8 cellular contexts compared by ENCODE assay signal in the genomic region with DNA sequence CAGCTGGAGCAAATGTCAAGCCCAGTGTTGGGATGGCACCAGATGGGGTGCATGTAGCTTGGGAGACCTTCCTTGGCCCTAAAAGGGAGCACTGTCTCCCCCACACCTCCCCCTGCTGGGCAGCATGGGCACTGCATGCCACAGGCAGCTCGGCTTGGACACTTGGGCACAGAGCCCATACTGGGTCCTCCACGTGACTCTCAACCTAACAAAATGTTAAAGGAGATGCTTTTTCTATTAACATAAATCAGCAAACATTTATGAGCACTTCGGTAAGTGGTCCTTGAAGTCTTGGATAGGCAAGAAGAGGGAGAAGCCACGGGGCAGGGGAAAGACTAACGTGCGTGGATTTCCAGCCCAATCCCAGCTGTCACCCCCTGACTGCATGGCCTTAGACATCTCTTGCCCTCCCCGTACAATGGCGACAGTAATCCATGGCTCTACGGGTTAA. TPM values are rescaled to one million over a fixed set of nuclear protein-coding genes. Genes with fewer than 3 reads are reported as not detected.
DNase-seq lines count a peak whose midpoint lies in the region; ATAC-seq, FAIRE-seq and TF ChIP-seq lines count a peak whose summit lies in the region.

No MANE protein-coding gene starts in this region.

- H2BK5ac ChIP-seq in H1 (ENCODE audit: low read depth, low read length) = no peak overlapping the region

- no peaks in the 10 kb centered on the region for H3K9me3 ChIP-seq in H1 (ENCODE audit: insufficient read depth in 2 of 2, low read depth in 1 of 2, low read length in 1 of 2)

- H3K79me2 ChIP-seq in H1 (ENCODE audit: control insufficient read depth in 1 of 2, insufficient read depth in 2 of 2, low read length in 2 of 2) = no peaks in the 10 kb centered on the region

- ATAC-seq in GM21737 (IDR thresholded peaks at IDR 0.05; ENCODE audit: unreplicated experiment) = peak; percentile 65
- peak; percentile 74 to 81 for ATAC-seq in naive B cell (ENCODE audit: low read depth in 2 of 2)
- peak; percentile 58 for ATAC-seq in stimulated activated effector memory CD8-positive, alpha-beta T cell treated with anti-CD3 and anti-CD28 coated beads, Interleukin-12 subunit alpha, Interleukin-12 subunit beta, amount 100 ng/mL, for 72 hours
- ATAC-seq in GM19035 (IDR thresholded peaks at IDR 0.05; ENCODE audit: unreplicated experiment) = no peak

- no peaks in the 10 kb centered on the region for H3K4me1 ChIP-seq in H1 (replicated peaks in 1 of 4; ENCODE audit: control insufficient read depth in 3 of 4, insufficient read depth in 4 of 4, low read length in 3 of 4)

- H2AK5ac ChIP-seq in H1 (ENCODE audit: low read depth, low read length) = no peak overlapping the region

- no peak overlapping the region for H3K23ac ChIP-seq in H1 (ENCODE audit: insufficient read length)

- no peak overlapping the region for H4K8ac ChIP-seq in H1 (ENCODE audit: extremely low read depth, insufficient read depth, low read length)

- no peaks in the 10 kb centered on the region for H3K4me1 Mint-ChIP-seq in Calu3 (ENCODE audit: low read depth, unreplicated experiment)
- H3K4me1 Mint-ChIP-seq in naive B cell = peaks cover 0 to 4% (median 0%) of the 10 kb centered on the region in 3 donors
- H3K4me1 Mint-ChIP-seq in stimulated activated effector memory CD8-positive, alpha-beta T cell treated with anti-CD3 and anti-CD28 coated beads, Interleukin-12 subunit alpha, Interleukin-12 subunit beta, amount 100 ng/mL, for 72 hours = peaks cover 7% of the 10 kb centered on the region

- H3K14ac ChIP-seq in H1 (ENCODE audit: insufficient read length) = no peak overlapping the region

- H3K27me3 Mint-ChIP-seq in Calu3 (ENCODE audit: unreplicated experiment) (peaks cover 36% of the 10 kb centered on the region), naive B cell (peaks cover 8 to 34% (median 28%) of the 10 kb centered on the region in 3 donors)

- TF ChIP-seq CTCF in Calu3 (IDR thresholded peaks at IDR 0.05; ENCODE audit: unreplicated experiment) (peak; percentile 95), H1 (IDR thresholded peaks at IDR 0.05; ENCODE audit: control extremely low read depth in 1 of 3, insufficient read depth in 1 of 3, low read depth in 1 of 3, low read length in 3 of 3) (peak; percentile 91 to 99 (median 98))

- no peak overlapping the region for H3K18ac ChIP-seq in H1 (ENCODE audit: extremely low read depth, low read length)

- H3K4me2 ChIP-seq in H1 (ENCODE audit: insufficient read depth in 1 of 2, low read depth in 2 of 2, low read length in 2 of 2) = no peak overlapping the region

- 87% methylated on average over 9 of the region's 9 CpGs; no CpG with 5 or more reads in 1 of the 2 experiments for WGBS in H1 (ENCODE audit: extremely low coverage in 1 of 2, insufficient coverage in 1 of 2, insufficient read length in 1 of 2, insufficient replicate concordance in 2 of 2, low coverage in 1 of 2, low lambda C conversion rate in 2 of 2, missing lambda C conversion rate in 1 of 2), 2 experiments

- TF ChIP-seq RAD21 in H1 (IDR thresholded peaks at IDR 0.05 in 1 of 2, conservative IDR thresholded peaks at IDR 0.05 in 1 of 2; ENCODE audit: low read depth in 2 of 2, low read length in 2 of 2) = peak; percentile 59 to 72

- no peak overlapping the region for H2BK15ac ChIP-seq in H1 (ENCODE audit: low read length)

- no peak overlapping the region for H4K5ac ChIP-seq in H1 (ENCODE audit: insufficient read length, low read depth, low read length)

- H3K36me3 Mint-ChIP-seq in Calu3 (ENCODE audit: insufficient read depth, unreplicated experiment) (no peaks in the 10 kb centered on the region), naive B cell (no peaks in the 10 kb centered on the region)
- no peaks in the 10 kb centered on the region for H3K36me3 Mint-ChIP-seq in stimulated activated effector memory CD8-positive, alpha-beta T cell treated with anti-CD3 and anti-CD28 coated beads, Interleukin-12 subunit alpha, Interleukin-12 subunit beta, amount 100 ng/mL, for 72 hours

- CTCF ChIA-PET in Calu3 (lab: Charles Lee) (interaction anchor here (0.5 to 1.6 kb wide), 9 partner anchors 13 to 1470 kb away, joined by 3 to 13 read pairs (median 3); partner anchors contain the start of gene MAPK9), H1 (lab: Charles Lee; ENCODE audit: partially characterized antibody) (interaction anchor here (0.5 to 10.5 kb wide), 42 partner anchors 12 to 483 kb away, joined by 3 to 192 read pairs (median 4); no protein-coding TSS in a partner anchor)

- TF ChIP-seq POLR2A in H1 (IDR thresholded peaks at IDR 0.05; ENCODE audit: control extremely low read depth in 1 of 2, low read depth in 2 of 2, low read length in 2 of 2) = no peak

- no peak overlapping the region for H2BK20ac ChIP-seq in H1 (ENCODE audit: low read length)

- H3K9ac ChIP-seq in H1 (replicated peaks in 1 of 4; ENCODE audit: extremely low read depth in 1 of 4, low read depth in 3 of 4, low read length in 3 of 4) = no peak overlapping the region

- no TSS peak for BruUV-seq in Calu3 (replicated peaks; lab: Mats Ljungman, UMichigan)

- POLR2A ChIA-PET in H1 (lab: Charles Lee; ENCODE audit: partially characterized antibody) = interaction anchor here (0.9 to 2.2 kb wide), 9 partner anchors 9 to 29 kb away, joined by 3 to 13 read pairs (median 3); no protein-coding TSS in a partner anchor

- no peak overlapping the region for H2BK12ac ChIP-seq in H1 (ENCODE audit: low read depth, low read length)

- peaks cover 4% of the 10 kb centered on the region in 2 experiments for H4K20me1 ChIP-seq in H1 (replicated peaks in 1 of 2; ENCODE audit: control insufficient read depth in 1 of 2, insufficient read depth in 2 of 2, low read length in 2 of 2)

- peaks cover 28 to 80% (median 63%) of the 10 kb centered on the region in 4 experiments for H3K36me3 ChIP-seq in H1 (ENCODE audit: control insufficient read depth in 2 of 4, insufficient read depth in 4 of 4, low read length in 3 of 4)

- H3K9me3 Mint-ChIP-seq in Calu3 (ENCODE audit: low read depth, unreplicated experiment) = no peaks in the 10 kb centered on the region
- H3K9me3 Mint-ChIP-seq in naive B cell = no peaks in the 10 kb centered on the region
- no peaks in the 10 kb centered on the region for H3K9me3 Mint-ChIP-seq in stimulated activated effector memory CD8-positive, alpha-beta T cell treated with anti-CD3 and anti-CD28 coated beads, Interleukin-12 subunit alpha, Interleukin-12 subunit beta, amount 100 ng/mL, for 72 hours

- TF ChIP-seq EP300 in H1 (IDR thresholded peaks at IDR 0.05; ENCODE audit: borderline replicate concordance in 1 of 2, low read depth in 2 of 2, low read length in 2 of 2) = no peak

- H3K23me2 ChIP-seq in H1 (ENCODE audit: low read depth, low read length) = no peaks in the 10 kb centered on the region

- H2AFZ ChIP-seq in H1 (ENCODE audit: low read length) = no peak overlapping the region

- intact Hi-C loops in Calu3 (cut with micrococcal nuclease; ENCODE audit: unreplicated experiment) = loop anchor here (2.0 kb wide), 1 partner anchor 23 kb away; the partner anchor contains the start of gene MAPK9

- no peak overlapping the region for H4K91ac ChIP-seq in H1 (replicated peaks; ENCODE audit: insufficient read length, low read length)

- H3K27ac ChIP-seq in H1 (ENCODE audit: low read depth, low read length) = no peak overlapping the region

- no peak overlapping the region for H3K4ac ChIP-seq in H1 (replicated peaks; ENCODE audit: insufficient read length, low read depth, low read length)

- no peak overlapping the region for H3K4me3 Mint-ChIP-seq in Calu3 (ENCODE audit: low read depth, unreplicated experiment)
- H3K4me3 Mint-ChIP-seq in naive B cell = peak overlapping the region in 1 of 8 donors; percentile 10
- no peak overlapping the region for H3K4me3 Mint-ChIP-seq in stimulated activated effector memory CD8-positive, alpha-beta T cell treated with anti-CD3 and anti-CD28 coated beads, Interleukin-12 subunit alpha, Interleukin-12 subunit beta, amount 100 ng/mL, for 72 hours

- peak; percentile 36 for FAIRE-seq in H1 (lab: Jason Lieb, UNC)

- H3K27me3 ChIP-seq in H1 (replicated peaks in 1 of 4; ENCODE audit: control insufficient read depth in 3 of 4, extremely low read depth in 1 of 4, insufficient read depth in 3 of 4, low read length in 3 of 4) = no peaks in the 10 kb centered on the region

- no peak overlapping the region for H2BK120ac ChIP-seq in H1 (replicated peaks; ENCODE audit: low read depth, low read length)

- no peaks in the 10 kb centered on the region for H3K79me1 ChIP-seq in H1 (ENCODE audit: low read depth, low read length)

- H3K27ac Mint-ChIP-seq in Calu3 (ENCODE audit: unreplicated experiment) (no peak overlapping the region), naive B cell (peak overlapping the region in 3 of 6 donors; percentile 11 to 56 (median 54))
- H3K27ac Mint-ChIP-seq in stimulated activated effector memory CD8-positive, alpha-beta T cell treated with anti-CD3 and anti-CD28 coated beads, Interleukin-12 subunit alpha, Interleukin-12 subunit beta, amount 100 ng/mL, for 72 hours = no peak overlapping the region

- DNase-seq in Calu3 (peak; percentile 83), NCI-H2029 (lab: John Stamatoyannopoulos, UW) (peak; percentile 49), H1 (ENCODE audit: low read depth in 1 of 2, low spot score in 2 of 2) (peak in 1 of 2 experiments; percentile 93), naive B cell (peak; percentile 64)
- peak; percentile 34 to 72 for DNase-seq in activated CD8-positive, alpha-beta memory T cell treated with anti-CD3 and anti-CD28 coated beads for 1 hour (ENCODE audit: extremely low read depth in 1 of 2, low read depth in 1 of 2)
- peak; percentile 76 to 89 for DNase-seq in stimulated activated effector memory CD8-positive, alpha-beta T cell treated with anti-CD3 and anti-CD28 coated beads, Interleukin-12 subunit alpha, Interleukin-12 subunit beta, amount 100 ng/mL, for 72 hours (ENCODE audit: low spot score in 2 of 2)

- no peak overlapping the region for H3K4me3 ChIP-seq in H1 (ENCODE audit: extremely low read depth in 1 of 4, insufficient read depth in 2 of 4, low read depth in 3 of 4, low read length in 4 of 4)

- H3K56ac ChIP-seq in H1 (replicated peaks; ENCODE audit: insufficient read length, low read depth, low read length) = no peak overlapping the region

RNA-seq across cellular contexts. Expression of gene MAPK9, which starts 23.9 kb away (rescaled TPM):
- 63.3 and 65.4 TPM in 2 replicates for total RNA-seq in Calu3 (2022)
- total RNA-seq in H1 (2021; fragmentation: NEBNext Ultra II Directional; extraction: Animal tissue kit (Norgen Biotek cat#: 25700)) = 37.9 and 43.7 TPM in 2 replicates
- polyA plus RNA-seq in H1 (2011; rRNA removed) (18.3 and 22.3 TPM in 2 replicates), naive B cell (ENCODE audit: low read depth in 6 of 6) (10 to 100 TPM; 14.5 to 29.2 (median 23.2) TPM)
- polyA plus RNA-seq in H1 (2011; cell fraction: cytosol; rRNA removed) = 27.1 TPM
- polyA plus RNA-seq in H1 (2011; cell fraction: nucleus; rRNA removed) = 16.9 TPM
- polyA plus RNA-seq in H1 (2012, experiment 1 of 2) = 20.5 to 30.0 TPM (median 24.3 TPM) in 4 replicates
- polyA plus RNA-seq in H1 (2012, experiment 2 of 2) = 2.9 TPM
- polyA plus RNA-seq in H1 (2013, experiment 1 of 2) = 21.8 TPM
- polyA plus RNA-seq in H1 (2013, experiment 2 of 2) = 22.3 TPM
- polyA minus RNA-seq in H1 (2011; rRNA and poly(A)+ RNA removed) = 47.8 and 64.8 TPM in 2 replicates
- polyA minus RNA-seq in H1 (2011; cell fraction: cytosol; rRNA and poly(A)+ RNA removed) = 17.2 TPM
- 28.5 TPM for polyA minus RNA-seq in H1 (2011; cell fraction: nucleus; rRNA and poly(A)+ RNA removed)

RNA-seq across cellular contexts. Expression of gene GFPT2, which starts 37.3 kb away (rescaled TPM):
- 0.12 TPM in 1 of 2 replicates, not detected in the other for total RNA-seq in Calu3 (2022)
- 141 and 143 TPM in 2 replicates for total RNA-seq in H1 (2021; fragmentation: NEBNext Ultra II Directional; extraction: Animal tissue kit (Norgen Biotek cat#: 25700))
- 83.7 and 90.0 TPM in 2 replicates for polyA plus RNA-seq in H1 (2011; rRNA removed)
- 101 TPM for polyA plus RNA-seq in H1 (2011; cell fraction: cytosol; rRNA removed)
- polyA plus RNA-seq in H1 (2011; cell fraction: nucleus; rRNA removed) = 136 TPM
- 78.6 to 104 TPM (median 83.3 TPM) in 4 replicates for polyA plus RNA-seq in H1 (2012, experiment 1 of 2)
- polyA plus RNA-seq in H1 (2012, experiment 2 of 2) = 47.5 TPM
- 73.7 TPM for polyA plus RNA-seq in H1 (2013, experiment 1 of 2)
- polyA plus RNA-seq in H1 (2013, experiment 2 of 2) = 66.5 TPM
- 118 and 127 TPM in 2 replicates for polyA minus RNA-seq in H1 (2011; rRNA and poly(A)+ RNA removed)
- 56.6 TPM for polyA minus RNA-seq in H1 (2011; cell fraction: cytosol; rRNA and poly(A)+ RNA removed)
- polyA minus RNA-seq in H1 (2011; cell fraction: nucleus; rRNA and poly(A)+ RNA removed) = 80.8 TPM
- polyA plus RNA-seq in naive B cell (ENCODE audit: low read depth in 6 of 6) = under 1 TPM in 2 of 6 donors, not detected in 4; 0.08 to 0.10 TPM

Comparison
In these comparisons a context has a peak if more than half of its experiments do, and no peak if none do; other contexts are left out.
1. RNA of gene GFPT2, which starts 37.3 kb away (total RNA-seq): 141 to 143 TPM in H1; 0.12 TPM in Calu3; every median in the first group is over 100 times any median in the second.